In genomic region chr15:71752604-71753289, GRCh38 we compare ENCODE assay signal across 8 cellular contexts. TPM values are rescaled to one million over a fixed set of nuclear protein-coding genes. Genes with fewer than 3 reads are reported as not detected.
DNase-seq lines count a peak whose midpoint lies in the region; ATAC-seq and TF ChIP-seq lines count a peak whose summit lies in the region.

No MANE protein-coding gene starts in this region.

- H3K4me1 ChIP-seq in testis = no peaks in the 10 kb centered on the region

- in situ Hi-C loops in SK-MEL-5 (cut with HindIII; ENCODE audit: low pct_unique_long_range_greater_than_20kb, low sequenced_read_pairs) = no loop called here

- ATAC-seq in HG03439 (IDR thresholded peaks at IDR 0.05; ENCODE audit: unreplicated experiment) = no peak

- peak overlapping the region; percentile 78 for H3K27ac Mint-ChIP-seq in Calu3 (ENCODE audit: unreplicated experiment)

- H3K36me3 ChIP-seq in testis (ENCODE audit: low read depth, missing control alignments) = no peaks in the 10 kb centered on the region

- H3K4me1 Mint-ChIP-seq in Calu3 (ENCODE audit: low read depth, unreplicated experiment) = peaks cover 61% of the 10 kb centered on the region

- no peaks in the 10 kb centered on the region for H3K27me3 Mint-ChIP-seq in Calu3 (ENCODE audit: unreplicated experiment)

- 68 to 73% methylated on average over 11 of the region's 11 CpGs for WGBS in testis, 2 donors

- no peaks in the 10 kb centered on the region for H3K9me3 ChIP-seq in testis

- no peaks in the 10 kb centered on the region for H3K27me3 ChIP-seq in testis

- BruUV-seq in Calu3 (replicated peaks; lab: Mats Ljungman, UMichigan) = no TSS peak

- no peak for TF ChIP-seq POLR2A in testis (IDR thresholded peaks at IDR 0.05)

- no peak overlapping the region for H3K4me3 Mint-ChIP-seq in Calu3 (ENCODE audit: low read depth, unreplicated experiment)

- CTCF ChIA-PET in Calu3 (lab: Charles Lee) = interaction anchor here (0.8 to 3.6 kb wide), 18 partner anchors 9 to 741 kb away, joined by 3 to 45 read pairs (median 5); no protein-coding TSS in a partner anchor

- peaks cover 12% of the 10 kb centered on the region for H3K36me3 Mint-ChIP-seq in Calu3 (ENCODE audit: insufficient read depth, unreplicated experiment)

- TF ChIP-seq CTCF in Calu3 (IDR thresholded peaks at IDR 0.05; ENCODE audit: unreplicated experiment) = peak; percentile 58
- TF ChIP-seq CTCF in foreskin fibroblast (IDR thresholded peaks at IDR 0.05; ENCODE audit: low read depth, low read length) = peak; percentile 63
- peak in 1 of 3 experiments; percentile 20 for TF ChIP-seq CTCF in testis (IDR thresholded peaks at IDR 0.05)

- no peaks in the 10 kb centered on the region for H3K9me3 Mint-ChIP-seq in Calu3 (ENCODE audit: low read depth, unreplicated experiment)

- H3K4me3 ChIP-seq in foreskin fibroblast (ENCODE audit: low read depth in 1 of 2, low read length in 2 of 2) = no peak overlapping the region
- H3K4me3 ChIP-seq in testis = no peak overlapping the region

- intact Hi-C loops in Calu3 (cut with micrococcal nuclease; ENCODE audit: unreplicated experiment) (loop anchor here (1.0 to 2.0 kb wide), 3 partner anchors 38 to 402 kb away; no protein-coding TSS in a partner anchor), testis (cut with DNase I; ENCODE audit: low total_unique reads) (no loop called here)

- no peak overlapping the region for H3K27ac ChIP-seq in testis

- DNase-seq in Calu3 = peak; percentile 82
- peak; percentile 96 for DNase-seq in HCEC 1CT
- peak; percentile 84 for DNase-seq in SK-MEL-5 (ENCODE audit: low read depth, low spot score)
- peak; percentile 95 for DNase-seq in foreskin fibroblast
- peak; percentile 60 for DNase-seq in testis
- DNase-seq in superior temporal gyrus (ENCODE audit: extremely low spot score) = no peak
- no peak for DNase-seq in NCI-H187 (lab: John Stamatoyannopoulos, UW)

RNA-seq across cellular contexts. Expression of gene NR2E3, which starts 57.6 kb away (rescaled TPM):
- total RNA-seq in Calu3 (2022) (0.49 and 0.83 TPM in 2 replicates), testis (1 to 10 TPM; 4.3 to 4.8 TPM)
- total RNA-seq in SK-MEL-5 (2014; rRNA removed; shearing (Covaris generic)) = not detected in 2 replicates
- not detected in 2 replicates for polyA plus RNA-seq in SK-MEL-5 (2015; cell fraction: cytosol; rRNA removed)
- not detected in 2 replicates for polyA plus RNA-seq in SK-MEL-5 (2015; cell fraction: nucleus; rRNA removed)
- polyA plus RNA-seq in testis (ENCODE audit: insufficient read depth, low read depth, low replicate concordance) = 1.2 TPM

Comparison
In these comparisons a context has a peak if more than half of its experiments do, and no peak if none do; other contexts are left out.
1. DNase-seq: peak in Calu3 (single experiment), HCEC 1CT (single experiment), SK-MEL-5 (single experiment), foreskin fibroblast (2 of 2) and testis (single experiment); none in superior temporal gyrus (single experiment) and NCI-H187 (0 of 2).